23 cellular contexts compared by ENCODE assay signal in the genomic region with DNA sequence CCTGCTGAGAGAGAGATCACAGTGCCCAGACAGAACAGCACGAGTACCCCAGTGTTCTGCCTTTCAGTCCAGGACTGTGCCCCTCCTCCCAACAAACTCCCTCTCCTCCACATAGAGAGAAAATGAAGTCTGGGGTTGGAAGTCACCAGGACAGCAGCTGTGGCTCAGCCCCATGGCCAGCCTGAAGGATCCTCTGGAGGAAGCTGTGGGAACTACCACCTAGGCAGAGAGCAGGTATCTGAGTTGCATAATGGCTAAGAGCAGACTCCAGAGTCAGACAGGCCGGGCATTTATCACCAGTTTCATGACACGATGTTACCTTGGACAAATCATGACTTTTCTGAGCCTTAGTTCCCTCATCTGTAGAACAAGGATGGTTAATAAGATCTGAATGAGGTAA.
"Had no signal": no experiment of that assay in that cellular context is flagged by ENCODE, and none has a peak within 500 bp of the region (broad histone marks: within the 10 kb centered on the region; RNA-seq: fewer than 3 reads in every experiment).

No MANE protein-coding gene starts in this region.

- FAIRE-seq: colon had no signal

- H3K9ac ChIP-seq: parathyroid adenoma had no signal

- H2AFZ ChIP-seq: parathyroid adenoma had no signal

- H3K4me3 ChIP-seq: body of pancreas, gastroesophageal sphincter, heart right ventricle, testis had no signal

- H3K79me2 ChIP-seq: parathyroid adenoma had no signal

- H3K4me1 Mint-ChIP-seq: mesothelial cell of epicardium had no signal

- DNase-seq: activated CD4-positive, alpha-beta T cell treated with anti-CD3 and anti-CD28 coated beads for 1 hour; activated CD4-positive, alpha-beta T cell treated with anti-CD3 and anti-CD28 coated beads, Interleukin-2, amount 50 U/mL, for 4 hours; activated naive CD4-positive, alpha-beta T cell treated with Interleukin-2 at 50 U/mL for 16 hours; activated naive CD8-positive, alpha-beta T cell treated with anti-CD3 and anti-CD28 coated beads, Interleukin-2, amount 10 ng/mL, durations not matched to agents 7 days and 5 days; activated T-cell treated with anti-CD3 and anti-CD28 coated beads, Interleukin-2, amount 50 U/mL, for 24 hours; amygdala; body of pancreas; central memory CD4-positive, alpha-beta T cell; heart right ventricle; left cardiac atrium; stimulated activated CD4-positive, alpha-beta T cell treated with anti-CD3 and anti-CD28 coated beads, Interleukin-4, amount 100 ng/mL, for 24 hours; T-helper 2 cell; testis had no signal

- H3K27ac Mint-ChIP-seq: activated naive CD8-positive, alpha-beta T cell treated with anti-CD3 and anti-CD28 coated beads, Interleukin-2, amount 10 ng/mL, durations not matched to agents 7 days and 5 days; activated T-cell treated with anti-CD3 and anti-CD28 coated beads, Interleukin-2, amount 50 U/mL, for 24 hours; activated T-helper 2 cell treated with anti-CD3 and anti-CD28 coated beads, Interferon-gamma antibody, Interleukin-2, Interleukin-4, amounts not matched to agents 10 μg/mL and 5 μg/mL and 100 μg/mL, durations not matched to agents 14 hours and 24 hours and 36 hours; mesothelial cell of epicardium; stimulated activated effector memory CD8-positive, alpha-beta T cell treated with anti-CD3 and anti-CD28 coated beads, Interleukin-12 subunit alpha, Interleukin-12 subunit beta, amount 100 ng/mL, for 72 hours had no signal

- H3K9me3 ChIP-seq: body of pancreas, gastroesophageal sphincter, heart right ventricle, neutrophil, testis had no signal

- H3K4me1 ChIP-seq: parathyroid adenoma, testis had no signal

- H3K27me3 ChIP-seq: body of pancreas, gastroesophageal sphincter, heart right ventricle, testis had no signal

- ATAC-seq: body of pancreas; gastroesophageal sphincter; heart right ventricle; left cardiac atrium; natural killer cell treated with Interleukin-12 subunit alpha and Interleukin-12 subunit beta and Interleukin-15 and Interleukin-18, amount 100 ng/mL, for 72 hours; sciatic nerve; stimulated activated effector memory CD8-positive, alpha-beta T cell treated with anti-CD3 and anti-CD28 coated beads, Interleukin-12 subunit alpha, Interleukin-12 subunit beta, amount 100 ng/mL, for 72 hours had no signal

- H3K9me3 Mint-ChIP-seq: activated naive CD8-positive, alpha-beta T cell treated with anti-CD3 and anti-CD28 coated beads, Interleukin-2, amount 10 ng/mL, durations not matched to agents 7 days and 5 days; activated T-cell treated with anti-CD3 and anti-CD28 coated beads, Interleukin-2, amount 50 U/mL, for 24 hours; activated T-helper 2 cell treated with anti-CD3 and anti-CD28 coated beads, Interferon-gamma antibody, Interleukin-2, Interleukin-4, amounts not matched to agents 10 μg/mL and 5 μg/mL and 100 μg/mL, durations not matched to agents 14 hours and 24 hours and 36 hours; mesothelial cell of epicardium; natural killer cell treated with Interleukin-12 subunit alpha and Interleukin-12 subunit beta and Interleukin-15 and Interleukin-18, amount 100 ng/mL, for 72 hours; stimulated activated effector memory CD8-positive, alpha-beta T cell treated with anti-CD3 and anti-CD28 coated beads, Interleukin-12 subunit alpha, Interleukin-12 subunit beta, amount 100 ng/mL, for 72 hours had no signal

- H3K27ac ChIP-seq: body of pancreas, neutrophil, parathyroid adenoma, testis, VCaP had no signal

- H3K27me3 Mint-ChIP-seq: activated naive CD8-positive, alpha-beta T cell treated with anti-CD3 and anti-CD28 coated beads, Interleukin-2, amount 10 ng/mL, durations not matched to agents 7 days and 5 days; activated T-cell treated with anti-CD3 and anti-CD28 coated beads, Interleukin-2, amount 50 U/mL, for 24 hours; natural killer cell treated with Interleukin-12 subunit alpha and Interleukin-12 subunit beta and Interleukin-15 and Interleukin-18, amount 100 ng/mL, for 72 hours had no signal

- H3K36me3 Mint-ChIP-seq: mesothelial cell of epicardium; natural killer cell treated with Interleukin-12 subunit alpha and Interleukin-12 subunit beta and Interleukin-15 and Interleukin-18, amount 100 ng/mL, for 72 hours had no signal

- H3K4me3 Mint-ChIP-seq: activated naive CD8-positive, alpha-beta T cell treated with anti-CD3 and anti-CD28 coated beads, Interleukin-2, amount 10 ng/mL, durations not matched to agents 7 days and 5 days; activated T-cell treated with anti-CD3 and anti-CD28 coated beads, Interleukin-2, amount 50 U/mL, for 24 hours; mesothelial cell of epicardium; natural killer cell treated with Interleukin-12 subunit alpha and Interleukin-12 subunit beta and Interleukin-15 and Interleukin-18, amount 100 ng/mL, for 72 hours; stimulated activated effector memory CD8-positive, alpha-beta T cell treated with anti-CD3 and anti-CD28 coated beads, Interleukin-12 subunit alpha, Interleukin-12 subunit beta, amount 100 ng/mL, for 72 hours had no signal

- H3K36me3 ChIP-seq: gastroesophageal sphincter, heart right ventricle, neutrophil had no signal
